Comparison of ENCODE assay signal across 1 cellular context in the genomic region with DNA sequence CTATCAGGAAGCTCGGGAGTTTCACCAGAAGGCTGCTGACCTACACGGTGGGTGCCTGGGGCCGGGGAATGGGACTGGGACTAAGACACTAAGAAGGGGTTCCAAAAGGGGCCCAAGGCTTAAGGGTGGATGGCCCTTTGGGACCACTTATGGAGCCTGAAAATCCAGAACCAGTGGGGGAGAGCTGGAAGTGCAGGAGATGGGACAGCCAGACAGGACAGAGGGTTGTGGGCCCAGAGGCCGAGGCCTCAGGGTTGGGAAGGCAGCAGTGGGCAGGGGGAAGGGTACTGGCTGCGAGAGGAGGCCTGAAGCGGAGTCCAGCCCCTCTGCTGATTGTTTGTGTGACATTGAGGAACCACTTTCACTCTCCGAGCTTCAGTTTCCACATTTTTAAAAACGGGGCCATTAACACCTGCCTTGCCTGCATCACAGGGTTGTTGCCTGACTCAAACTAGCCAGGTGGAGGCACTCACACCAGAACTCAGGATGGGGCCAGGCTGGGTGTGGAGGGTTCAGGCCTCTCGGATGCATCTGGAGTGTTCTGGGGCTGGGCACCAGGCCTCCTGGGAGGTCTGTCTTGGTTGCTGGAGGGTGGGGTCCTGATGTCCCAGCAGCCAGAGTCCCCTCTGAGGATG.
TF ChIP-seq lines count a peak whose summit lies in the region.

No MANE protein-coding gene starts in this region.

TF ChIP-seq in IMR-90, 13 proteins besides CTCF, POLR2A, EP300 and RAD21:
- TF ChIP-seq CHD1 (IDR thresholded peaks at IDR 0.05; ENCODE audit: low read depth, low read length), result no peak
- no peak for TF ChIP-seq NFE2L2 (IDR thresholded peaks at IDR 0.05; ENCODE audit: low read depth, low read length)
- TF ChIP-seq BHLHE40 (IDR thresholded peaks at IDR 0.05; ENCODE audit: low read depth, low read length), result no peak
- TF ChIP-seq CEBPB (IDR thresholded peaks at IDR 0.05; ENCODE audit: low read depth, low read length), result no peak
- no peak for TF ChIP-seq RFX5 (IDR thresholded peaks at IDR 0.05; ENCODE audit: low read depth, low read length)
- TF ChIP-seq MAFK (IDR thresholded peaks at IDR 0.05; ENCODE audit: low read depth, low read length), result no peak
- no peak for TF ChIP-seq MAZ (IDR thresholded peaks at IDR 0.05; ENCODE audit: borderline replicate concordance, low read depth, low read length)
- TF ChIP-seq SMC3 (IDR thresholded peaks at IDR 0.05; ENCODE audit: low read depth, low read length), result no peak
- TF ChIP-seq MXI1 (IDR thresholded peaks at IDR 0.05; ENCODE audit: borderline replicate concordance, low read depth, low read length), result no peak
- TF ChIP-seq RCOR1 (IDR thresholded peaks at IDR 0.05; ENCODE audit: insufficient replicate concordance, low read length), result no peak
- TF ChIP-seq, protein P1, sequence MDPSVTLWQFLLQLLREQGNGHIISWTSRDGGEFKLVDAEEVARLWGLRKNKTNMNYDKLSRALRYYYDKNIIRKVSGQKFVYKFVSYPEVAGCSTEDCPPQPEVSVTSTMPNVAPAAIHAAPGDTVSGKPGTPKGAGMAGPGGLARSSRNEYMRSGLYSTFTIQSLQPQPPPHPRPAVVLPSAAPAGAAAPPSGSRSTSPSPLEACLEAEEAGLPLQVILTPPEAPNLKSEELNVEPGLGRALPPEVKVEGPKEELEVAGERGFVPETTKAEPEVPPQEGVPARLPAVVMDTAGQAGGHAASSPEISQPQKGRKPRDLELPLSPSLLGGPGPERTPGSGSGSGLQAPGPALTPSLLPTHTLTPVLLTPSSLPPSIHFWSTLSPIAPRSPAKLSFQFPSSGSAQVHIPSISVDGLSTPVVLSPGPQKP (IDR thresholded peaks at IDR 0.05; ENCODE audit: borderline replicate concordance, low read depth, low read length), result no peak
- TF ChIP-seq, protein P2, sequence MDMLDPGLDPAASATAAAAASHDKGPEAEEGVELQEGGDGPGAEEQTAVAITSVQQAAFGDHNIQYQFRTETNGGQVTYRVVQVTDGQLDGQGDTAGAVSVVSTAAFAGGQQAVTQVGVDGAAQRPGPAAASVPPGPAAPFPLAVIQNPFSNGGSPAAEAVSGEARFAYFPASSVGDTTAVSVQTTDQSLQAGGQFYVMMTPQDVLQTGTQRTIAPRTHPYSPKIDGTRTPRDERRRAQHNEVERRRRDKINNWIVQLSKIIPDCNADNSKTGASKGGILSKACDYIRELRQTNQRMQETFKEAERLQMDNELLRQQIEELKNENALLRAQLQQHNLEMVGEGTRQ (IDR thresholded peaks at IDR 0.05; ENCODE audit: low read depth, low read length), result no peak
- no peak for TF ChIP-seq FOS (IDR thresholded peaks at IDR 0.05; ENCODE audit: low read depth, low read length)
